ENCODE assay signal across 8 cellular contexts in genomic region chr12:71746983-71747611, GRCh38. TPM values are rescaled to one million over a fixed set of nuclear protein-coding genes. Genes with fewer than 3 reads are reported as not detected.
DNase-seq lines count a peak whose midpoint lies in the region; ATAC-seq and TF ChIP-seq lines count a peak whose summit lies in the region.

No MANE protein-coding gene starts in this region.

- no peak overlapping the region for H3K27ac ChIP-seq in CD4-positive, alpha-beta T cell (ENCODE audit: low read depth, low read length)
- no peak overlapping the region for H3K27ac ChIP-seq in right lobe of liver

- H3K4me3 ChIP-seq in choroid plexus epithelial cell (ENCODE audit: low read depth, low read length) (no peak overlapping the region), right lobe of liver (no peak overlapping the region)

- CTCF ChIA-PET in CD4-positive, alpha-beta T cell (lab: Charles Lee) = interaction anchor here (0.6 to 3.9 kb wide), 19 partner anchors 9 to 1867 kb away, joined by 3 to 24 read pairs (median 4); partner anchors contain the start of genes THAP2, TMEM19 and ZFC3H1
- CTCF ChIA-PET in WTC11 (lab: Charles Lee) = interaction anchor here (0.6 to 3.7 kb wide), 44 partner anchors 9 to 680 kb away, joined by 3 to 44 read pairs (median 5); partner anchors contain the start of genes LGR5, THAP2, TMEM19 and ZFC3H1

- TF ChIP-seq CTCF in CD4-positive, alpha-beta T cell (IDR thresholded peaks at IDR 0.05) = peak; percentile 86
- TF ChIP-seq CTCF in WTC11 (IDR thresholded peaks at IDR 0.05) = peak; percentile 59
- TF ChIP-seq CTCF in choroid plexus epithelial cell (conservative IDR thresholded peaks at IDR 0.05; ENCODE audit: low read depth, low read length) = peak; percentile 81
- TF ChIP-seq CTCF in right lobe of liver (IDR thresholded peaks at IDR 0.05) = peak; percentile 68 to 93 (median 76)

- H3K4me1 Mint-ChIP-seq in CD4-positive, alpha-beta T cell (ENCODE audit: low read depth) = no peaks in the 10 kb centered on the region
- H3K4me1 Mint-ChIP-seq in WTC11 = peaks cover 21% of the 10 kb centered on the region

- no peak overlapping the region for H3K27ac Mint-ChIP-seq in CD4-positive, alpha-beta T cell
- H3K27ac Mint-ChIP-seq in WTC11 = no peak overlapping the region

- WGBS in right lobe of liver (ENCODE audit: insufficient coverage, low coverage, low lambda C conversion rate, missing lambda C conversion rate) = 28% methylated on average over 4 of the region's 4 CpGs

- no peak overlapping the region for H3K4me3 Mint-ChIP-seq in CD4-positive, alpha-beta T cell
- H3K4me3 Mint-ChIP-seq in WTC11 = no peak overlapping the region

- TF ChIP-seq POLR2A in right lobe of liver (IDR thresholded peaks at IDR 0.05) = no peak

- peak; percentile 9 to 48 (median 31) for DNase-seq in CD4-positive, alpha-beta T cell
- peak; percentile 59 for DNase-seq in NCI-H2196 (lab: John Stamatoyannopoulos, UW; ENCODE audit: unreplicated experiment)
- peak; percentile 19 for DNase-seq in WTC11 (ENCODE audit: low spot score)
- DNase-seq in choroid plexus epithelial cell (ENCODE audit: low read depth) = peak; percentile 82
- peak in 1 of 3 donors; percentile 52 for DNase-seq in right lobe of liver
- peak; percentile 15 to 17 for DNase-seq in stimulated activated CD8-positive, alpha-beta memory T cell treated with anti-CD3 and anti-CD28 coated beads, Interleukin-7, amount 100 ng/mL, for 4 hours (ENCODE audit: low read depth in 2 of 2)

- H3K9me3 ChIP-seq in CD4-positive, alpha-beta T cell (ENCODE audit: control insufficient read depth, low read length) = no peaks in the 10 kb centered on the region
- no peaks in the 10 kb centered on the region for H3K9me3 ChIP-seq in right lobe of liver

- H3K27me3 Mint-ChIP-seq in CD4-positive, alpha-beta T cell = peaks cover 32% of the 10 kb centered on the region
- no peaks in the 10 kb centered on the region for H3K27me3 Mint-ChIP-seq in WTC11 (ENCODE audit: low read depth)

- no peaks in the 10 kb centered on the region for H3K36me3 ChIP-seq in right lobe of liver

- intact Hi-C loops in CD4-positive, alpha-beta T cell (cut with DNase I, micrococcal nuclease) = loop anchor here (1.0 to 10.0 kb wide), 11 partner anchors 60 to 1872 kb away; partner anchors contain the start of genes THAP2 (in 1 of the 2) and TMEM19 (in 1 of the 2)
- intact Hi-C loops in right lobe of liver (cut with DNase I) = no loop called here

- POLR2A ChIA-PET in CD4-positive, alpha-beta T cell (lab: Charles Lee) = interaction anchor here (0.7 to 2.5 kb wide), 9 partner anchors 9 to 1389 kb away, joined by 3 to 23 read pairs (median 4); partner anchors contain the start of genes THAP2, TMEM19 and ZFC3H1
- POLR2A ChIA-PET in WTC11 (lab: Charles Lee) = interaction anchor here (0.7 to 2.9 kb wide), 4 partner anchors 58 to 528 kb away, joined by 4 to 17 read pairs (median 8); partner anchors contain the start of genes THAP2, TMEM19 and ZFC3H1

- H3K27me3 ChIP-seq in CD4-positive, alpha-beta T cell (ENCODE audit: control insufficient read depth, insufficient read depth, low read length) = peaks cover 9% of the 10 kb centered on the region
- no peaks in the 10 kb centered on the region for H3K27me3 ChIP-seq in right lobe of liver

- no peaks in the 10 kb centered on the region for H3K36me3 Mint-ChIP-seq in CD4-positive, alpha-beta T cell (ENCODE audit: low read depth)
- no peaks in the 10 kb centered on the region for H3K36me3 Mint-ChIP-seq in WTC11

- no peaks in the 10 kb centered on the region for H3K9me3 Mint-ChIP-seq in CD4-positive, alpha-beta T cell
- no peaks in the 10 kb centered on the region for H3K9me3 Mint-ChIP-seq in WTC11

- ATAC-seq in CD4-positive, alpha-beta T cell (ENCODE audit: poor library complexity) = peak; percentile 99
- ATAC-seq in GM19023 (IDR thresholded peaks at IDR 0.05; ENCODE audit: unreplicated experiment) (peak; percentile 91), HG03095 (IDR thresholded peaks at IDR 0.05; ENCODE audit: unreplicated experiment) (peak; percentile 86), WTC11 (peak; percentile 92), right lobe of liver (peak; percentile 100)

- H3K4me1 ChIP-seq in right lobe of liver = no peaks in the 10 kb centered on the region

TF ChIP-seq in WTC11, 78 proteins besides CTCF, POLR2A, EP300 and RAD21 (continues in another document):
- TF ChIP-seq CBFB (CRISPR knock-in tag; IDR thresholded peaks at IDR 0.05; ENCODE audit: low read depth) = no peak
- TF ChIP-seq, protein P1, sequence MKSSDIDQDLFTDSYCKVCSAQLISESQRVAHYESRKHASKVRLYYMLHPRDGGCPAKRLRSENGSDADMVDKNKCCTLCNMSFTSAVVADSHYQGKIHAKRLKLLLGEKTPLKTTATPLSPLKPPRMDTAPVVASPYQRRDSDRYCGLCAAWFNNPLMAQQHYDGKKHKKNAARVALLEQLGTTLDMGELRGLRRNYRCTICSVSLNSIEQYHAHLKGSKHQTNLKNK (CRISPR knock-in tag; IDR thresholded peaks at IDR 0.05) = no peak
- TF ChIP-seq, protein P2, sequence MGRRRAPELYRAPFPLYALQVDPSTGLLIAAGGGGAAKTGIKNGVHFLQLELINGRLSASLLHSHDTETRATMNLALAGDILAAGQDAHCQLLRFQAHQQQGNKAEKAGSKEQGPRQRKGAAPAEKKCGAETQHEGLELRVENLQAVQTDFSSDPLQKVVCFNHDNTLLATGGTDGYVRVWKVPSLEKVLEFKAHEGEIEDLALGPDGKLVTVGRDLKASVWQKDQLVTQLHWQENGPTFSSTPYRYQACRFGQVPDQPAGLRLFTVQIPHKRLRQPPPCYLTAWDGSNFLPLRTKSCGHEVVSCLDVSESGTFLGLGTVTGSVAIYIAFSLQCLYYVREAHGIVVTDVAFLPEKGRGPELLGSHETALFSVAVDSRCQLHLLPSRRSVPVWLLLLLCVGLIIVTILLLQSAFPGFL (CRISPR knock-in tag; IDR thresholded peaks at IDR 0.05; ENCODE audit: borderline replicate concordance) = no peak
- TF ChIP-seq, protein P3, sequence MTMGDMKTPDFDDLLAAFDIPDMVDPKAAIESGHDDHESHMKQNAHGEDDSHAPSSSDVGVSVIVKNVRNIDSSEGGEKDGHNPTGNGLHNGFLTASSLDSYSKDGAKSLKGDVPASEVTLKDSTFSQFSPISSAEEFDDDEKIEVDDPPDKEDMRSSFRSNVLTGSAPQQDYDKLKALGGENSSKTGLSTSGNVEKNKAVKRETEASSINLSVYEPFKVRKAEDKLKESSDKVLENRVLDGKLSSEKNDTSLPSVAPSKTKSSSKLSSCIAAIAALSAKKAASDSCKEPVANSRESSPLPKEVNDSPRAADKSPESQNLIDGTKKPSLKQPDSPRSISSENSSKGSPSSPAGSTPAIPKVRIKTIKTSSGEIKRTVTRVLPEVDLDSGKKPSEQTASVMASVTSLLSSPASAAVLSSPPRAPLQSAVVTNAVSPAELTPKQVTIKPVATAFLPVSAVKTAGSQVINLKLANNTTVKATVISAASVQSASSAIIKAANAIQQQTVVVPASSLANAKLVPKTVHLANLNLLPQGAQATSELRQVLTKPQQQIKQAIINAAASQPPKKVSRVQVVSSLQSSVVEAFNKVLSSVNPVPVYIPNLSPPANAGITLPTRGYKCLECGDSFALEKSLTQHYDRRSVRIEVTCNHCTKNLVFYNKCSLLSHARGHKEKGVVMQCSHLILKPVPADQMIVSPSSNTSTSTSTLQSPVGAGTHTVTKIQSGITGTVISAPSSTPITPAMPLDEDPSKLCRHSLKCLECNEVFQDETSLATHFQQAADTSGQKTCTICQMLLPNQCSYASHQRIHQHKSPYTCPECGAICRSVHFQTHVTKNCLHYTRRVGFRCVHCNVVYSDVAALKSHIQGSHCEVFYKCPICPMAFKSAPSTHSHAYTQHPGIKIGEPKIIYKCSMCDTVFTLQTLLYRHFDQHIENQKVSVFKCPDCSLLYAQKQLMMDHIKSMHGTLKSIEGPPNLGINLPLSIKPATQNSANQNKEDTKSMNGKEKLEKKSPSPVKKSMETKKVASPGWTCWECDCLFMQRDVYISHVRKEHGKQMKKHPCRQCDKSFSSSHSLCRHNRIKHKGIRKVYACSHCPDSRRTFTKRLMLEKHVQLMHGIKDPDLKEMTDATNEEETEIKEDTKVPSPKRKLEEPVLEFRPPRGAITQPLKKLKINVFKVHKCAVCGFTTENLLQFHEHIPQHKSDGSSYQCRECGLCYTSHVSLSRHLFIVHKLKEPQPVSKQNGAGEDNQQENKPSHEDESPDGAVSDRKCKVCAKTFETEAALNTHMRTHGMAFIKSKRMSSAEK (CRISPR knock-in tag; IDR thresholded peaks at IDR 0.05; ENCODE audit: borderline replicate concordance) = no peak
- TF ChIP-seq SMAD3 (CRISPR knock-in tag; IDR thresholded peaks at IDR 0.05; ENCODE audit: borderline replicate concordance) = no peak
- TF ChIP-seq ZNF121 (CRISPR knock-in tag; IDR thresholded peaks at IDR 0.05) = no peak
- TF ChIP-seq MAX (CRISPR knock-in tag; IDR thresholded peaks at IDR 0.05) = no peak
- TF ChIP-seq, protein P4, sequence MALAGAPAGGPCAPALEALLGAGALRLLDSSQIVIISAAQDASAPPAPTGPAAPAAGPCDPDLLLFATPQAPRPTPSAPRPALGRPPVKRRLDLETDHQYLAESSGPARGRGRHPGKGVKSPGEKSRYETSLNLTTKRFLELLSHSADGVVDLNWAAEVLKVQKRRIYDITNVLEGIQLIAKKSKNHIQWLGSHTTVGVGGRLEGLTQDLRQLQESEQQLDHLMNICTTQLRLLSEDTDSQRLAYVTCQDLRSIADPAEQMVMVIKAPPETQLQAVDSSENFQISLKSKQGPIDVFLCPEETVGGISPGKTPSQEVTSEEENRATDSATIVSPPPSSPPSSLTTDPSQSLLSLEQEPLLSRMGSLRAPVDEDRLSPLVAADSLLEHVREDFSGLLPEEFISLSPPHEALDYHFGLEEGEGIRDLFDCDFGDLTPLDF (CRISPR knock-in tag; IDR thresholded peaks at IDR 0.05) = no peak
- TF ChIP-seq FOXP1 (CRISPR knock-in tag; IDR thresholded peaks at IDR 0.05; ENCODE audit: borderline replicate concordance) = no peak
- no peak for TF ChIP-seq ERG (CRISPR knock-in tag; IDR thresholded peaks at IDR 0.05)
- TF ChIP-seq JUN (CRISPR knock-in tag; IDR thresholded peaks at IDR 0.05) = no peak
- TF ChIP-seq NFATC4 (CRISPR knock-in tag; IDR thresholded peaks at IDR 0.05) = no peak

RNA-seq across cellular contexts. Expression of gene RAB21, which starts 7.6 kb away (rescaled TPM):
- total RNA-seq in CD4-positive, alpha-beta T cell = 100 to 1,000 TPM; 106 to 108 TPM
- total RNA-seq in WTC11 (2021) (32.6 to 35.8 TPM (median 33.6 TPM) in 3 replicates), right lobe of liver (10 to 100 TPM; 23.0 to 45.2 (median 31.3) TPM)

Comparison
In these comparisons a context has a peak if more than half of its experiments do, and no peak if none do; other contexts are left out.
1. intact Hi-C loops: an anchor here in CD4-positive, alpha-beta T cell (1.0 to 10.0 kb wide); none called in right lobe of liver.